In the genomic region with DNA sequence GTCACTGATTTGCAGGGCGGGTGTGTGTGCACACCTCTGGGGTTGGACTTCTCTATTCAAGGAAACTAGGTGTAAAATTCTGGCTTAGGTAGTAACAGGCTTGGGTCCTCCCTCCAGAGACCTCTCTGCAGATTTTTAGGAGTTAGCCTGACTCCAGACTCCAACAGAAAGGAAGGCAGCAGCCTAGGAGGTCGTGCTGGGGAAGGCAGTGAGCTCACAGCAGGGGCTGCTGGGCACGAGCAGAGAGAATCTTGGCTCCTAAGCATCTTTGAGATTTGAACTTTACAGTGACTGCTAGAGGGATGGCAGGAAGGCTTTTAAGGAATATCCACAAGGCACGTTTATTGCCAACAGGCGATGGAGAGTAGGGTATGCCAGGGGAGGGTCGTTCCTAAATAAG, we compare ENCODE assay signal across 1 cellular context.
TF ChIP-seq lines count a peak whose summit lies in the region.

No MANE protein-coding gene starts in this region.

TF ChIP-seq in H1, 55 proteins besides CTCF, POLR2A, EP300 and RAD21:
- no peak for TF ChIP-seq CEBPB (IDR thresholded peaks at IDR 0.05; ENCODE audit: low read depth, low read length)
- no peak for TF ChIP-seq RBBP5 (IDR thresholded peaks at IDR 0.05; ENCODE audit: borderline replicate concordance, low read depth, low read length)
- no peak for TF ChIP-seq NANOG (IDR thresholded peaks at IDR 0.05; ENCODE audit: insufficient read depth, low read depth, low read length, poor library complexity, severe bottlenecking)
- no peak for TF ChIP-seq JUN (IDR thresholded peaks at IDR 0.05; ENCODE audit: low read depth, low read length)
- TF ChIP-seq BRCA1 (IDR thresholded peaks at IDR 0.05; ENCODE audit: low read depth, low read length) = no peak
- TF ChIP-seq CTBP2 (IDR thresholded peaks at IDR 0.05; ENCODE audit: borderline replicate concordance, insufficient read depth, insufficient read length, low read length) = no peak
- no peak for TF ChIP-seq ATF2 (IDR thresholded peaks at IDR 0.05; ENCODE audit: low read length)
- no peak for TF ChIP-seq NRF1 (IDR thresholded peaks at IDR 0.05; ENCODE audit: low read depth, low read length)
- TF ChIP-seq HDAC6 (IDR thresholded peaks at IDR 0.05; ENCODE audit: low read depth, low read length) = no peak
- TF ChIP-seq BACH1 (IDR thresholded peaks at IDR 0.05; ENCODE audit: low read length) = no peak
- no peak for TF ChIP-seq TAF1 (IDR thresholded peaks at IDR 0.05; ENCODE audit: low read depth, low read length)
- TF ChIP-seq SIN3A (conservative IDR thresholded peaks at IDR 0.05 in 1 of 2, IDR thresholded peaks at IDR 0.05 in 1 of 2; ENCODE audit: low read depth in 1 of 2, low read length in 2 of 2) = no peak
- TF ChIP-seq GTF2F1 (IDR thresholded peaks at IDR 0.05; ENCODE audit: borderline replicate concordance, low read depth, low read length) = no peak
- no peak for TF ChIP-seq FOSL1 (IDR thresholded peaks at IDR 0.05; ENCODE audit: insufficient read depth, low read depth, low read length)
- TF ChIP-seq CHD2 (IDR thresholded peaks at IDR 0.05; ENCODE audit: low read length) = no peak
- no peak for TF ChIP-seq TEAD4 (IDR thresholded peaks at IDR 0.05; ENCODE audit: low read depth, low read length)
- no peak for TF ChIP-seq SP1 (IDR thresholded peaks at IDR 0.05; ENCODE audit: low read depth, low read length)
